ENCODE assay signal across 8 cellular contexts in the genomic region with DNA sequence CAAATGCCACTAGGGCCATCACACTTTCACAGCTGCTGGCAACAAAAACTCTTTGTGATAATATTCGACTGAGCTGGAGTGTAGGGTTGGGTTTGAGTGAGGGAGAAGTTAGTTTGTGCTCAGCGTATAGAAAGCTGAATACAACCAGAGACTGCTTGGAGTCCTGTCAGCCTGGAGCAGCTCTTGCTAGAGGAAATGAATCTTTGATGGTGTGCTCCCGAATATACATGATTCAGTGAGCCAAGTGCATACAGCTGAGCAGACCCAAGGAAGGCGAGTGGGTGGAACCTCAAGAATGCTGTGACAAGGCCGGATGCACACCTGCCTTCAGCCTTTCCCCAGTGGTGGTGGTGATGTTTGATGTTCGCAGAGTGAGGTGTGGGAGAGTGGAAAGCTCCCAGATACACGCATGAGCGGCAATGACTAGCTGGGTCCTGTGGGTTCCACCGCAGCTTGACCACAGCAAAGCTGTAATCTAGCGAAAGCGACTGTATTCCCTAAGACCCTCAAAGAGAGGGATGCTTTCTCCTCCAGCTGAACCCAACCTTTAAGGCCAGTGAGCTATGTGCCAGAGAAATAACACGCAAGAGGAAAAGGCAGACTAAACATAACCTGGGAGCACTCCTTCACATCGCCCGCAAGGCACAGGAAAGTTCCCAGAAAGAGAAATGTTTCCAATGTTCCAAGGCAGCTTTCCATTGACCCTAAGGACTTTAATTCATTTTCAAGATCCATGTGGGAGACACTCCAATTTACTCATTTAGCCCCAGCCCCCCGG. TPM values are rescaled to one million over a fixed set of nuclear protein-coding genes. Genes with fewer than 3 reads are reported as not detected.
DNase-seq lines count a peak whose midpoint lies in the region; ATAC-seq, FAIRE-seq and TF ChIP-seq lines count a peak whose summit lies in the region.

No MANE protein-coding gene starts in this region.

- H3K4me3 ChIP-seq in fibroblast of pulmonary artery (replicated peaks; ENCODE audit: low read depth, low read length) (peak overlapping the region; percentile 84), prostate gland (peak overlapping the region; percentile 59 to 69)

- peaks cover under 1% of the 10 kb centered on the region for H3K4me1 ChIP-seq in prostate gland (replicated peaks)

- TF ChIP-seq CTCF in fibroblast of pulmonary artery (IDR thresholded peaks at IDR 0.05; ENCODE audit: low read length, missing control alignments) (no peak), prostate gland (IDR thresholded peaks at IDR 0.05) (peak in 2 of 4 experiments; percentile 10)

- H3K9me3 ChIP-seq in KOPT-K1 (ENCODE audit: insufficient read depth, low read length, poor library complexity, severe bottlenecking), result no peaks in the 10 kb centered on the region
- H3K9me3 ChIP-seq in prostate gland, result no peaks in the 10 kb centered on the region

- H3K27me3 ChIP-seq in prostate gland (replicated peaks; ENCODE audit: insufficient read depth), result no peaks in the 10 kb centered on the region

- no peak for FAIRE-seq in urothelium cell line (lab: Jason Lieb, UNC)

- intact Hi-C loops in prostate gland (cut with DNase I), result loop anchor here (2.0 to 5.0 kb wide), 2 partner anchors 117 to 188 kb away; no protein-coding TSS in a partner anchor

- ATAC-seq in GM21526 (IDR thresholded peaks at IDR 0.05; ENCODE audit: low FRiP score, unreplicated experiment), result no peak

- TF ChIP-seq POLR2A in prostate gland (IDR thresholded peaks at IDR 0.05), result no peak

- H3K36me3 ChIP-seq in KOPT-K1 (ENCODE audit: insufficient read depth, low read length), result no peaks in the 10 kb centered on the region
- H3K36me3 ChIP-seq in prostate gland, result no peaks in the 10 kb centered on the region

- H3K27ac ChIP-seq in KOPT-K1 (ENCODE audit: low read depth, low read length, poor library complexity, severe bottlenecking) (peak overlapping the region; percentile 83), prostate gland (peak overlapping the region; percentile 47 to 55)

- in situ Hi-C loops in G401 (cut with HindIII; ENCODE audit: low sequenced_read_pairs), result no loop called here

- WGBS in prostate gland, result 31% methylated on average over 15 of the region's 15 CpGs

- DNase-seq in G401 (ENCODE audit: low spot score), result peak; percentile 73
- DNase-seq in activated T-cell treated with anti-CD3 and anti-CD28 coated beads for 4 hours, result peak; percentile 70
- no peak for DNase-seq in fibroblast of pulmonary artery (ENCODE audit: low read depth)
- no peak for DNase-seq in prostate gland (ENCODE audit: low spot score)
- peak; percentile 27 for DNase-seq in urothelium cell line (ENCODE audit: low spot score)
- DNase-seq in NCI-H146 (lab: John Stamatoyannopoulos, UW), result no peak

RNA-seq across cellular contexts. Expression of gene ARHGEF3, which starts 1.2 kb away (rescaled TPM):
- total RNA-seq in G401 (2014; rRNA removed; shearing (Covaris generic)), result 12.7 and 13.8 TPM in 2 replicates
- total RNA-seq in prostate gland, result 10 to 100 TPM; 21.6 to 59.4 TPM

Comparison
In these comparisons a context has a peak if more than half of its experiments do, and no peak if none do; other contexts are left out.
1. DNase-seq: peak in G401 (single experiment), activated T-cell treated with anti-CD3 and anti-CD28 coated beads for 4 hours (single experiment) and urothelium cell line (single experiment); none in fibroblast of pulmonary artery (single experiment), prostate gland (single experiment) and NCI-H146 (single experiment).